In genomic region chr13:101624210-101624922, GRCh38 we compare ENCODE assay signal across 10 cellular contexts.
DNase-seq lines count a peak whose midpoint lies in the region; ATAC-seq and TF ChIP-seq lines count a peak whose summit lies in the region.
"Had no signal": no experiment of that assay in that cellular context is flagged by ENCODE, and none has a peak within 500 bp of the region (broad histone marks: within the 10 kb centered on the region; RNA-seq: fewer than 3 reads in every experiment).

No MANE protein-coding gene starts in this region.

- TF ChIP-seq POLR2A in vagina (IDR thresholded peaks at IDR 0.05): no peak

- DNase-seq in heart right ventricle (peak in 1 of 2 donors; percentile 7), Right ventricle myocardium superior (no peak), T-helper 17 cell (no peak), left lobe of liver (ENCODE audit: low spot score) (no peak), vagina (ENCODE audit: extremely low spot score in 2 of 2) (no peak), T-helper 1 cell (no peak)
- DNase-seq: activated CD4-positive, alpha-beta T cell treated with anti-CD3 and anti-CD28 coated beads for 1 hour; heart left ventricle had no signal

- H3K4me3 ChIP-seq in heart right ventricle (peak overlapping the region in 2 of 10 donors; percentile 4 to 17), vagina (no peak overlapping the region)

- WGBS in heart right ventricle, 2 donors: 37 to 38% methylated on average over 8 of the region's 8 CpGs

- H3K9me3 ChIP-seq in heart right ventricle (no peaks in the 10 kb centered on the region), T-helper 17 cell (ENCODE audit: control insufficient read depth, low read length, poor library complexity, severe bottlenecking) (no peaks in the 10 kb centered on the region), vagina (no peaks in the 10 kb centered on the region)
- H3K9me3 ChIP-seq: heart left ventricle had no signal

- TF ChIP-seq CTCF in heart right ventricle (IDR thresholded peaks at IDR 0.05) (no peak), vagina (IDR thresholded peaks at IDR 0.05) (no peak)

- H3K27ac Mint-ChIP-seq in T-helper 17 cell: peak overlapping the region; percentile 65

- ATAC-seq in heart right ventricle (peak in 3 of 8 donors; percentile 50 to 72 (median 65)), Right ventricle myocardium superior (ENCODE audit: poor library complexity) (no peak), T-helper 17 cell (no peak), left lobe of liver (peak; percentile 65), HG03432 (IDR thresholded peaks at IDR 0.05; ENCODE audit: unreplicated experiment) (no peak), GM21360 (IDR thresholded peaks at IDR 0.05; ENCODE audit: unreplicated experiment) (no peak)

- peak overlapping the region; percentile 25 for H3K4me3 Mint-ChIP-seq in T-helper 17 cell

- H3K4me1 ChIP-seq in heart right ventricle (peaks cover 0 to 28% (median 0%) of the 10 kb centered on the region in 9 donors), vagina (peaks cover 6% of the 10 kb centered on the region)

- no peaks in the 10 kb centered on the region for H3K36me3 Mint-ChIP-seq in T-helper 17 cell (ENCODE audit: low read depth)

- H3K27me3 Mint-ChIP-seq in T-helper 17 cell: no peaks in the 10 kb centered on the region

- H3K27me3 ChIP-seq in heart right ventricle (no peaks in the 10 kb centered on the region), vagina (no peaks in the 10 kb centered on the region)
- H3K27me3 ChIP-seq: heart left ventricle had no signal

- intact Hi-C loops in heart right ventricle (cut with DNase I) (loop anchor here in 1 of 10 donors (10.0 kb wide), 1 partner anchor 110 kb away; no protein-coding TSS in a partner anchor), Right ventricle myocardium superior (cut with DNase I) (no loop called here), vagina (cut with DNase I) (no loop called here)

- H3K36me3 ChIP-seq in heart right ventricle: no peaks in the 10 kb centered on the region
- H3K36me3 ChIP-seq in vagina: no peaks in the 10 kb centered on the region
- H3K36me3 ChIP-seq: heart left ventricle had no signal

- H3K27ac ChIP-seq in heart right ventricle (peak overlapping the region in 6 of 10 donors; percentile 4 to 79 (median 48)), vagina (peak overlapping the region; percentile 33)

- peaks cover 17% of the 10 kb centered on the region for H3K4me1 Mint-ChIP-seq in T-helper 17 cell
